1 cellular context compared by ENCODE assay signal in genomic region chrX:124555036-124555595, GRCh38.
TF ChIP-seq lines count a peak whose summit lies in the region.

No MANE protein-coding gene starts in this region.

TF ChIP-seq in IMR-90, 13 proteins besides CTCF, POLR2A, EP300 and RAD21 (continued from another document):
- TF ChIP-seq USF2 (IDR thresholded peaks at IDR 0.05; ENCODE audit: low read depth, low read length) (no peak), NFE2L2 (IDR thresholded peaks at IDR 0.05; ENCODE audit: low read depth, low read length) (no peak), ELK1 (IDR thresholded peaks at IDR 0.05; ENCODE audit: borderline replicate concordance, low read depth, low read length) (no peak), CEBPB (IDR thresholded peaks at IDR 0.05; ENCODE audit: low read depth, low read length) (no peak), RFX5 (IDR thresholded peaks at IDR 0.05; ENCODE audit: low read depth, low read length) (no peak)
